ENCODE assay signal across 1 cellular context in the genomic region with DNA sequence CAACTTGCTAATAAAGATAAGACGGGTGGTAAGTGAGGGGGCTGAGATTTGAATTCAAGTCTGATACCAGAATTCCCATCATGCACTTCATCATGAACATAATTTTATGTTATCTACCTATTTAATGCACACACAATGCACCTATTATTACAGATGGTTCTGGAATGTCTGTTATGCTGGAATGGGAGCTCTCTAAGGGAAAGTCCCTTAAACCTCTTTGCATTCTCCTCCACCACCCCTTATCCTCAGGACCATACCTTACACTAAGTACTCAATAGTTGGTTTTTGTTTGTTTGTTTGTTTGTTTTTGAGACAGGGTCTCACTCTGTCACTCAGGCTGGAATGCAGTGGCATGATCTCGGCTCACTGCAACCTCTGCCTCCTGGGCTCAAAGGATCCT.
TF ChIP-seq lines count a peak whose summit lies in the region.

No MANE protein-coding gene starts in this region.

TF ChIP-seq in HCT116, 20 proteins besides CTCF, POLR2A, EP300 and RAD21:
- no peak for TF ChIP-seq SP1 (IDR thresholded peaks at IDR 0.05; ENCODE audit: low read depth)
- no peak for TF ChIP-seq EGR1 (IDR thresholded peaks at IDR 0.05; ENCODE audit: low read depth)
- no peak for TF ChIP-seq SRF (IDR thresholded peaks at IDR 0.05; ENCODE audit: low read depth)
- TF ChIP-seq, protein P1, sequence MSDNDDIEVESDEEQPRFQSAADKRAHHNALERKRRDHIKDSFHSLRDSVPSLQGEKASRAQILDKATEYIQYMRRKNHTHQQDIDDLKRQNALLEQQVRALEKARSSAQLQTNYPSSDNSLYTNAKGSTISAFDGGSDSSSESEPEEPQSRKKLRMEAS (IDR thresholded peaks at IDR 0.05) = no peak
- TF ChIP-seq EZH2phosphoT487 (IDR thresholded peaks at IDR 0.05; ENCODE audit: borderline replicate concordance) = no peak
- no peak for TF ChIP-seq ZFX (IDR thresholded peaks at IDR 0.05)
- no peak for TF ChIP-seq CEBPB (IDR thresholded peaks at IDR 0.05; ENCODE audit: low read depth)
- TF ChIP-seq, protein P2, sequence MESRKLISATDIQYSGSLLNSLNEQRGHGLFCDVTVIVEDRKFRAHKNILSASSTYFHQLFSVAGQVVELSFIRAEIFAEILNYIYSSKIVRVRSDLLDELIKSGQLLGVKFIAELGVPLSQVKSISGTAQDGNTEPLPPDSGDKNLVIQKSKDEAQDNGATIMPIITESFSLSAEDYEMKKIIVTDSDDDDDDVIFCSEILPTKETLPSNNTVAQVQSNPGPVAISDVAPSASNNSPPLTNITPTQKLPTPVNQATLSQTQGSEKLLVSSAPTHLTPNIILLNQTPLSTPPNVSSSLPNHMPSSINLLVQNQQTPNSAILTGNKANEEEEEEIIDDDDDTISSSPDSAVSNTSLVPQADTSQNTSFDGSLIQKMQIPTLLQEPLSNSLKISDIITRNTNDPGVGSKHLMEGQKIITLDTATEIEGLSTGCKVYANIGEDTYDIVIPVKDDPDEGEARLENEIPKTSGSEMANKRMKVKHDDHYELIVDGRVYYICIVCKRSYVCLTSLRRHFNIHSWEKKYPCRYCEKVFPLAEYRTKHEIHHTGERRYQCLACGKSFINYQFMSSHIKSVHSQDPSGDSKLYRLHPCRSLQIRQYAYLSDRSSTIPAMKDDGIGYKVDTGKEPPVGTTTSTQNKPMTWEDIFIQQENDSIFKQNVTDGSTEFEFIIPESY (IDR thresholded peaks at IDR 0.05; ENCODE audit: extremely low read depth, insufficient replicate concordance, low read length) = no peak
- TF ChIP-seq, protein P3, sequence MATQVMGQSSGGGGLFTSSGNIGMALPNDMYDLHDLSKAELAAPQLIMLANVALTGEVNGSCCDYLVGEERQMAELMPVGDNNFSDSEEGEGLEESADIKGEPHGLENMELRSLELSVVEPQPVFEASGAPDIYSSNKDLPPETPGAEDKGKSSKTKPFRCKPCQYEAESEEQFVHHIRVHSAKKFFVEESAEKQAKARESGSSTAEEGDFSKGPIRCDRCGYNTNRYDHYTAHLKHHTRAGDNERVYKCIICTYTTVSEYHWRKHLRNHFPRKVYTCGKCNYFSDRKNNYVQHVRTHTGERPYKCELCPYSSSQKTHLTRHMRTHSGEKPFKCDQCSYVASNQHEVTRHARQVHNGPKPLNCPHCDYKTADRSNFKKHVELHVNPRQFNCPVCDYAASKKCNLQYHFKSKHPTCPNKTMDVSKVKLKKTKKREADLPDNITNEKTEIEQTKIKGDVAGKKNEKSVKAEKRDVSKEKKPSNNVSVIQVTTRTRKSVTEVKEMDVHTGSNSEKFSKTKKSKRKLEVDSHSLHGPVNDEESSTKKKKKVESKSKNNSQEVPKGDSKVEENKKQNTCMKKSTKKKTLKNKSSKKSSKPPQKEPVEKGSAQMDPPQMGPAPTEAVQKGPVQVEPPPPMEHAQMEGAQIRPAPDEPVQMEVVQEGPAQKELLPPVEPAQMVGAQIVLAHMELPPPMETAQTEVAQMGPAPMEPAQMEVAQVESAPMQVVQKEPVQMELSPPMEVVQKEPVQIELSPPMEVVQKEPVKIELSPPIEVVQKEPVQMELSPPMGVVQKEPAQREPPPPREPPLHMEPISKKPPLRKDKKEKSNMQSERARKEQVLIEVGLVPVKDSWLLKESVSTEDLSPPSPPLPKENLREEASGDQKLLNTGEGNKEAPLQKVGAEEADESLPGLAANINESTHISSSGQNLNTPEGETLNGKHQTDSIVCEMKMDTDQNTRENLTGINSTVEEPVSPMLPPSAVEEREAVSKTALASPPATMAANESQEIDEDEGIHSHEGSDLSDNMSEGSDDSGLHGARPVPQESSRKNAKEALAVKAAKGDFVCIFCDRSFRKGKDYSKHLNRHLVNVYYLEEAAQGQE (IDR thresholded peaks at IDR 0.05; ENCODE audit: low read depth) = no peak
- TF ChIP-seq TCF7L2 (IDR thresholded peaks at IDR 0.05; ENCODE audit: borderline replicate concordance, extremely low read depth, insufficient read depth, insufficient read length) = no peak
- TF ChIP-seq, protein P4, sequence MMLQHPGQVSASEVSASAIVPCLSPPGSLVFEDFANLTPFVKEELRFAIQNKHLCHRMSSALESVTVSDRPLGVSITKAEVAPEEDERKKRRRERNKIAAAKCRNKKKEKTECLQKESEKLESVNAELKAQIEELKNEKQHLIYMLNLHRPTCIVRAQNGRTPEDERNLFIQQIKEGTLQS (IDR thresholded peaks at IDR 0.05) = no peak
- no peak for TF ChIP-seq EZH2 (IDR thresholded peaks at IDR 0.05)
- no peak for TF ChIP-seq POLR2AphosphoS5 (IDR thresholded peaks at IDR 0.05; ENCODE audit: low read depth, low read length)
- no peak for TF ChIP-seq YY1 (IDR thresholded peaks at IDR 0.05; ENCODE audit: extremely low read depth, insufficient replicate concordance, low read depth, low read length)
- no peak for TF ChIP-seq JUND (IDR thresholded peaks at IDR 0.05)
- TF ChIP-seq SIN3A (IDR thresholded peaks at IDR 0.05; ENCODE audit: low read depth) = no peak
- no peak for TF ChIP-seq ZNF274 (IDR thresholded peaks at IDR 0.05; ENCODE audit: low read depth, low read length)
- no peak for TF ChIP-seq FOSL1 (IDR thresholded peaks at IDR 0.05; ENCODE audit: low read depth)
- TF ChIP-seq CBX3 (IDR thresholded peaks at IDR 0.05; ENCODE audit: low read depth) = no peak
- no peak for TF ChIP-seq ELF1 (IDR thresholded peaks at IDR 0.05; ENCODE audit: borderline replicate concordance, low read depth)
TF ChIP-seq in HCT116: peak in this region for 0.
